Comparison of ENCODE assay signal across 24 cellular contexts in genomic region chr3:8794247-8794646, GRCh38. TPM values are rescaled to one million over a fixed set of nuclear protein-coding genes. Genes with fewer than 3 reads are reported as not detected.
DNase-seq lines count a peak whose midpoint lies in the region; ATAC-seq, FAIRE-seq and TF ChIP-seq lines count a peak whose summit lies in the region.
"Had no signal": no experiment of that assay in that cellular context is flagged by ENCODE, and none has a peak within 500 bp of the region (broad histone marks: within the 10 kb centered on the region; RNA-seq: fewer than 3 reads in every experiment).

No MANE protein-coding gene starts in this region.

- H2AK5ac ChIP-seq in mesendoderm (ENCODE audit: low read length) = no peak overlapping the region

- H4K20me1 ChIP-seq in astrocyte (ENCODE audit: insufficient read depth, low read length) = no peaks in the 10 kb centered on the region
- H4K20me1 ChIP-seq: BLaER1 had no signal

- no peak for TF ChIP-seq CTCF in astrocyte (IDR thresholded peaks at IDR 0.05; ENCODE audit: insufficient read depth, low read depth, low read length)
- TF ChIP-seq CTCF in endodermal cell (conservative IDR thresholded peaks at IDR 0.05) = no peak

- H3K27ac ChIP-seq in astrocyte (ENCODE audit: low read depth, low read length) (no peak overlapping the region), endodermal cell (ENCODE audit: low read depth, low read length) (no peak overlapping the region), mesendoderm (ENCODE audit: low read depth, low read length) (peak overlapping the region; percentile 66)
- H3K27ac ChIP-seq: BLaER1 had no signal

- no peak overlapping the region for H4K8ac ChIP-seq in mesendoderm (ENCODE audit: low read depth, low read length)

- ATAC-seq in GM21528 (IDR thresholded peaks at IDR 0.05; ENCODE audit: low FRiP score, unreplicated experiment) = no peak

- H2BK15ac ChIP-seq in mesendoderm (replicated peaks; ENCODE audit: low read depth) = no peak overlapping the region

- no peak overlapping the region for H4K5ac ChIP-seq in mesendoderm (ENCODE audit: low read length)

- no peak overlapping the region for H2AFZ ChIP-seq in astrocyte (ENCODE audit: low read depth, low read length)

- WGBS in endodermal cell (ENCODE audit: insufficient coverage in 1 of 2, insufficient read length in 1 of 2), 2 experiments = 88 to 95% methylated on average over 2 to 3 of the region's 3 CpGs
- no CpG with 5 or more reads among the region's 3 CpGs for WGBS in mesendoderm (ENCODE audit: extremely low coverage, insufficient coverage, low lambda C conversion rate)

- H3K9me3 Mint-ChIP-seq in astrocyte (ENCODE audit: unreplicated experiment) = no peaks in the 10 kb centered on the region
- H3K9me3 Mint-ChIP-seq in endodermal cell = no peaks in the 10 kb centered on the region

- H3K9ac ChIP-seq in astrocyte (ENCODE audit: low read length) (no peak overlapping the region), endodermal cell (ENCODE audit: extremely low read depth, low read length, poor library complexity, severe bottlenecking) (no peak overlapping the region), mesendoderm (ENCODE audit: low read length) (no peak overlapping the region)
- H3K9ac ChIP-seq: BLaER1 had no signal

- H3K4me1 Mint-ChIP-seq in astrocyte (ENCODE audit: low read depth, unreplicated experiment) (peaks cover 11% of the 10 kb centered on the region), endodermal cell (peaks cover 9% of the 10 kb centered on the region)
- H3K4me1 Mint-ChIP-seq: CD14-positive monocyte; CD4-positive, alpha-beta memory T cell; CD4-positive, CD25-positive, alpha-beta regulatory T cell; CD8-positive, alpha-beta memory T cell had no signal

- H3K4me3 Mint-ChIP-seq in astrocyte (ENCODE audit: unreplicated experiment) (peak overlapping the region; percentile 35), endodermal cell (no peak overlapping the region)
- H3K4me3 Mint-ChIP-seq: CD14-positive monocyte; CD4-positive, alpha-beta memory T cell; CD4-positive, CD25-positive, alpha-beta regulatory T cell; CD8-positive, alpha-beta memory T cell had no signal

- H3K36me3 ChIP-seq in astrocyte (ENCODE audit: insufficient read depth, low read length) = no peaks in the 10 kb centered on the region
- H3K36me3 ChIP-seq in endodermal cell (ENCODE audit: control insufficient read depth, insufficient read depth, low read length) = no peaks in the 10 kb centered on the region
- H3K36me3 ChIP-seq in mesendoderm (ENCODE audit: control insufficient read depth, insufficient read depth, low read length) = no peaks in the 10 kb centered on the region
- H3K36me3 ChIP-seq: BE2C, BLaER1 had no signal

- H3K18ac ChIP-seq in mesendoderm (ENCODE audit: low read length) = no peak overlapping the region

- H3K36me3 Mint-ChIP-seq in astrocyte (ENCODE audit: low read depth, unreplicated experiment) (peaks cover 2% of the 10 kb centered on the region), endodermal cell (ENCODE audit: low read depth) (no peaks in the 10 kb centered on the region)
- H3K36me3 Mint-ChIP-seq: CD14-positive monocyte; CD4-positive, alpha-beta memory T cell; CD4-positive, CD25-positive, alpha-beta regulatory T cell had no signal

- no peaks in the 10 kb centered on the region for H3K79me1 ChIP-seq in mesendoderm (ENCODE audit: low read length)

- H3K79me2 ChIP-seq in astrocyte (ENCODE audit: insufficient read depth, low read length) (no peaks in the 10 kb centered on the region), mesendoderm (ENCODE audit: control insufficient read depth, insufficient read depth, low read length) (no peaks in the 10 kb centered on the region)

- H3K4me3 ChIP-seq in astrocyte (ENCODE audit: insufficient read depth, low read depth, low read length) (no peak overlapping the region), endodermal cell (ENCODE audit: low read length) (no peak overlapping the region), mesendoderm (ENCODE audit: low read length) (no peak overlapping the region)
- H3K4me3 ChIP-seq: BLaER1 had no signal

- H3K27me3 Mint-ChIP-seq in astrocyte (ENCODE audit: low read depth, unreplicated experiment) (no peaks in the 10 kb centered on the region), endodermal cell (ENCODE audit: insufficient read depth) (peaks cover 2% of the 10 kb centered on the region)
- H3K27me3 Mint-ChIP-seq: CD4-positive, CD25-positive, alpha-beta regulatory T cell had no signal

- H3K4me2 ChIP-seq in astrocyte (ENCODE audit: low read length) (no peak overlapping the region), mesendoderm (ENCODE audit: low read length) (no peak overlapping the region)
- H3K4me2 ChIP-seq: BLaER1 had no signal

- no peak overlapping the region for H2BK120ac ChIP-seq in mesendoderm (ENCODE audit: low read depth, low read length)

- peaks cover 13% of the 10 kb centered on the region for H3K4me1 ChIP-seq in astrocyte (ENCODE audit: insufficient read depth, low read length)
- H3K4me1 ChIP-seq in endodermal cell (ENCODE audit: control insufficient read depth, insufficient read depth, low read length) = peaks cover 5% of the 10 kb centered on the region
- H3K4me1 ChIP-seq in mesendoderm (ENCODE audit: control insufficient read depth, low read depth, low read length) = no peaks in the 10 kb centered on the region
- H3K4me1 ChIP-seq: BLaER1 had no signal

- no peaks in the 10 kb centered on the region for H3K9me3 ChIP-seq in astrocyte (ENCODE audit: insufficient read depth, low read depth, low read length)
- peaks cover 2% of the 10 kb centered on the region for H3K9me3 ChIP-seq in endodermal cell (ENCODE audit: control insufficient read depth, low read length)
- H3K9me3 ChIP-seq: BE2C had no signal

- no peak for DNase-seq in astrocyte (ENCODE audit: low read depth)
- no peak for DNase-seq in endodermal cell
- peak; percentile 31 for DNase-seq in mesendoderm
- no peak for DNase-seq in stimulated activated CD4-positive, alpha-beta T cell treated with anti-CD3 and anti-CD28 coated beads, Interleukin-2, amount 100 ng/mL, for 24 hours
- no peak for DNase-seq in effector CD4-positive, alpha-beta T cell
- DNase-seq in H4 (ENCODE audit: low spot score) = no peak
- DNase-seq: 8988T; ACHN; BE2C; C1 segment of cervical spinal cord; CD4-positive, alpha-beta memory T cell; CD4-positive, CD25-positive, alpha-beta regulatory T cell; CD8-positive, alpha-beta memory T cell; COR-L47; DMS 273 treated with DMSO at 0.1 percent for 48 hours; DMS79 treated with DMSO at 0.1 percent for 48 hours; GF-D8 had no signal

- H3K56ac ChIP-seq in mesendoderm (ENCODE audit: low read length) = no peak overlapping the region

- no peak overlapping the region for H3K23ac ChIP-seq in mesendoderm (ENCODE audit: low read length)

- no peak for FAIRE-seq in astrocyte (lab: Jason Lieb, UNC)
- FAIRE-seq: A204.1, G401.6, GM12891, GM19239 had no signal

- H3K4ac ChIP-seq in mesendoderm (ENCODE audit: low read depth, low read length) = no peak overlapping the region

- peak overlapping the region; percentile 20 for H2BK5ac ChIP-seq in mesendoderm (ENCODE audit: low read length)

- H3K27me3 ChIP-seq in astrocyte (ENCODE audit: insufficient read depth, low read length) (no peaks in the 10 kb centered on the region), endodermal cell (ENCODE audit: control insufficient read depth, insufficient read depth, low read length, poor library complexity, severe bottlenecking) (no peaks in the 10 kb centered on the region), mesendoderm (ENCODE audit: insufficient read depth, low read length, poor library complexity) (no peaks in the 10 kb centered on the region)
- H3K27me3 ChIP-seq: BE2C, BLaER1 had no signal

- H3K27ac Mint-ChIP-seq in astrocyte (ENCODE audit: unreplicated experiment) (no peak overlapping the region), endodermal cell (peak overlapping the region; percentile 28)
- H3K27ac Mint-ChIP-seq: CD4-positive, CD25-positive, alpha-beta regulatory T cell; CD8-positive, alpha-beta memory T cell had no signal

RNA-seq across cellular contexts. Expression of gene OXTR, which starts 24.8 kb away (rescaled TPM):
- total RNA-seq in astrocyte = 2.2 and 3.0 TPM in 2 replicates
- total RNA-seq in endodermal cell = 10 to 100 TPM; 10.6 to 13.1 TPM
- polyA plus RNA-seq in endodermal cell (2013, experiment 1 of 2) = 8.5 TPM
- 10.4 TPM for polyA plus RNA-seq in endodermal cell (2013, experiment 2 of 2)
- 1.2 TPM for polyA plus RNA-seq in mesendoderm (2013, experiment 1 of 2)
- 1.3 TPM for polyA plus RNA-seq in mesendoderm (2013, experiment 2 of 2)
- total RNA-seq in H4 (2014; rRNA removed; shearing (Covaris generic)) = 0.12 and 0.27 TPM in 2 replicates
- polyA plus RNA-seq: CD4-positive, CD25-positive, alpha-beta regulatory T cell had no signal
